Comparison of ENCODE assay signal across 8 cellular contexts in the genomic region with DNA sequence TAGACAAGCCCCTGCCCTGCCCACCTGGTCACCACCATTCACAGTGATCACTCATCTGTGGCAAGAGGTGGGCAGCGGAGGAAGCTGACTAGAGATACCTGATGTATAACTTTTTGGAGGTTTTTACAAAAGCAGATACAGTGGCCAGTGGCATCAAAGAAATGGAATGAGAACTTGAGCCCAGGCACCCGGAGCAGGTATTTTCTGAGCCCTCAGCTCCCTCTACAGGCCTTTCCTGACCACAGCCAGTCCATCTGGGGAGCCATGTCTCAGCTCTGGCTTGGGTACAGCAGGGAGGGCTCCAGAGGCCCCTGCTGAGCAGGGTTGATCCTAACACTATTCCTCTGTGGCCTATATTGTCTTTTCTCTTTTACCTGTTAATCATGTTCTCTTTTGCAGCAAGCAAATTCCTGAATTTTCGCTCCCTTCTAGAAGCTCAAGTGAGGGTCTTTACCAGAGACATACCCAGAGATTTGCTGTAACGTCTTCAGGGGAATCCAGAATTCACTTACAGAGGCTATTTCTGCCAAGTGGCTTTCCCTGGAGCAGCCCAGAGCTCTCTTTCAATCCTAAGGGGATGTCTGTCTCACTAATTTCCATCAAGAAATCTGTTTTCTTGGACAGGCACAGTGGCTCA. TPM values are rescaled to one million over a fixed set of nuclear protein-coding genes. Genes with fewer than 3 reads are reported as not detected.
DNase-seq lines count a peak whose midpoint lies in the region; ATAC-seq and TF ChIP-seq lines count a peak whose summit lies in the region.

No MANE protein-coding gene starts in this region.

- H3K27me3 Mint-ChIP-seq in activated CD4-positive, alpha-beta memory T cell treated with anti-CD3 and anti-CD28 coated beads for 36 hours = no peaks in the 10 kb centered on the region

- H3K27ac ChIP-seq in cardiac muscle cell = peak overlapping the region; percentile 52

- peaks cover 16% of the 10 kb centered on the region for H3K36me3 ChIP-seq in cardiac muscle cell

- TF ChIP-seq CTCF in AG09319 (IDR thresholded peaks at IDR 0.05; ENCODE audit: low read depth, low read length) (peak; percentile 88), GM12865 (IDR thresholded peaks at IDR 0.05; ENCODE audit: insufficient read depth, low read depth, low read length, missing control alignments) (peak; percentile 81), cardiac muscle cell (IDR thresholded peaks at IDR 0.05; ENCODE audit: low read depth, low read length) (peak; percentile 88)

- CTCF ChIA-PET in activated CD4-positive, alpha-beta memory T cell treated with anti-CD3 and anti-CD28 coated beads for 36 hours (lab: Charles Lee) = interaction anchor here (1.1 to 2.6 kb wide), 4 partner anchors 10 to 183 kb away, joined by 4 to 15 read pairs (median 11); no protein-coding TSS in a partner anchor

- no peaks in the 10 kb centered on the region for H3K9me3 Mint-ChIP-seq in activated CD4-positive, alpha-beta memory T cell treated with anti-CD3 and anti-CD28 coated beads for 36 hours

- no peak overlapping the region for H3K27ac Mint-ChIP-seq in activated CD4-positive, alpha-beta memory T cell treated with anti-CD3 and anti-CD28 coated beads for 36 hours

- peaks cover 2% of the 10 kb centered on the region for H3K36me3 Mint-ChIP-seq in activated CD4-positive, alpha-beta memory T cell treated with anti-CD3 and anti-CD28 coated beads for 36 hours

- ATAC-seq in HG03354 (IDR thresholded peaks at IDR 0.05; ENCODE audit: poor library complexity, severe bottlenecking, unreplicated experiment) (no peak), GM21515 (IDR thresholded peaks at IDR 0.05; ENCODE audit: unreplicated experiment) (no peak)

- intact Hi-C loops in activated CD4-positive, alpha-beta memory T cell treated with anti-CD3 and anti-CD28 coated beads for 36 hours (cut with micrococcal nuclease) = loop anchor here (5.0 kb wide), 1 partner anchor 94 kb away; no protein-coding TSS in a partner anchor

- H3K4me1 ChIP-seq in cardiac muscle cell (ENCODE audit: low read depth) = no peaks in the 10 kb centered on the region

- H3K4me3 ChIP-seq in GM12865 (ENCODE audit: low read depth, low read length) (no peak overlapping the region), cardiac muscle cell (no peak overlapping the region)

- H3K9me3 ChIP-seq in cardiac muscle cell (ENCODE audit: low read depth) = no peaks in the 10 kb centered on the region

- H3K4me3 Mint-ChIP-seq in activated CD4-positive, alpha-beta memory T cell treated with anti-CD3 and anti-CD28 coated beads for 36 hours = no peak overlapping the region

- H3K27me3 ChIP-seq in cardiac muscle cell = no peaks in the 10 kb centered on the region

- DNase-seq in AG09319 (ENCODE audit: extremely low read depth, low read depth) (peak; percentile 23), GM12865 (ENCODE audit: low read depth) (peak; percentile 82), NCI-H1694 (lab: John Stamatoyannopoulos, UW) (peak; percentile 43), cardiac muscle cell (ENCODE audit: low read depth in 1 of 2, low spot score in 1 of 2) (peak; percentile 53 to 77), renal cortical epithelial cell (ENCODE audit: low read depth) (peak; percentile 47)
- DNase-seq in activated CD4-positive, alpha-beta memory T cell treated with anti-CD3 and anti-CD28 coated beads for 36 hours = peak; percentile 45

- POLR2A ChIA-PET in activated CD4-positive, alpha-beta memory T cell treated with anti-CD3 and anti-CD28 coated beads for 36 hours (lab: Charles Lee) = no interaction called here

- H3K4me1 Mint-ChIP-seq in activated CD4-positive, alpha-beta memory T cell treated with anti-CD3 and anti-CD28 coated beads for 36 hours (ENCODE audit: low read depth) = no peaks in the 10 kb centered on the region

RNA-seq across cellular contexts. Expression of gene GPR157, which starts 27.3 kb away (rescaled TPM):
- 1 to 10 TPM; 3.5 to 3.9 TPM for total RNA-seq in activated CD4-positive, alpha-beta memory T cell treated with anti-CD3 and anti-CD28 coated beads for 36 hours
- total RNA-seq in cardiac muscle cell = 13.6 and 17.4 TPM in 2 replicates
- 10.2 and 20.1 TPM in 2 replicates for polyA plus RNA-seq in cardiac muscle cell
- 4.6 and 9.7 TPM in 2 replicates for total RNA-seq in renal cortical epithelial cell

RNA-seq across cellular contexts. Expression of gene SLC2A5, which starts 32.2 kb away (rescaled TPM):
- not detected for total RNA-seq in activated CD4-positive, alpha-beta memory T cell treated with anti-CD3 and anti-CD28 coated beads for 36 hours
- total RNA-seq in cardiac muscle cell (0.04 TPM in 1 of 2 replicates, not detected in the other), renal cortical epithelial cell (1.6 TPM in 1 of 2 replicates, not detected in the other)
- polyA plus RNA-seq in cardiac muscle cell = 0.11 TPM in 1 of 2 replicates, not detected in the other

Comparison
In these comparisons a context has a peak if more than half of its experiments do, and no peak if none do; other contexts are left out.
1. DNase-seq: peak in every context shown above with its lines; median percentile 82 in GM12865; 65 in cardiac muscle cell; 47 in renal cortical epithelial cell; 45 in activated CD4-positive, alpha-beta memory T cell treated with anti-CD3 and anti-CD28 coated beads for 36 hours; 43 in NCI-H1694; 23 in AG09319.